In the genomic region with DNA sequence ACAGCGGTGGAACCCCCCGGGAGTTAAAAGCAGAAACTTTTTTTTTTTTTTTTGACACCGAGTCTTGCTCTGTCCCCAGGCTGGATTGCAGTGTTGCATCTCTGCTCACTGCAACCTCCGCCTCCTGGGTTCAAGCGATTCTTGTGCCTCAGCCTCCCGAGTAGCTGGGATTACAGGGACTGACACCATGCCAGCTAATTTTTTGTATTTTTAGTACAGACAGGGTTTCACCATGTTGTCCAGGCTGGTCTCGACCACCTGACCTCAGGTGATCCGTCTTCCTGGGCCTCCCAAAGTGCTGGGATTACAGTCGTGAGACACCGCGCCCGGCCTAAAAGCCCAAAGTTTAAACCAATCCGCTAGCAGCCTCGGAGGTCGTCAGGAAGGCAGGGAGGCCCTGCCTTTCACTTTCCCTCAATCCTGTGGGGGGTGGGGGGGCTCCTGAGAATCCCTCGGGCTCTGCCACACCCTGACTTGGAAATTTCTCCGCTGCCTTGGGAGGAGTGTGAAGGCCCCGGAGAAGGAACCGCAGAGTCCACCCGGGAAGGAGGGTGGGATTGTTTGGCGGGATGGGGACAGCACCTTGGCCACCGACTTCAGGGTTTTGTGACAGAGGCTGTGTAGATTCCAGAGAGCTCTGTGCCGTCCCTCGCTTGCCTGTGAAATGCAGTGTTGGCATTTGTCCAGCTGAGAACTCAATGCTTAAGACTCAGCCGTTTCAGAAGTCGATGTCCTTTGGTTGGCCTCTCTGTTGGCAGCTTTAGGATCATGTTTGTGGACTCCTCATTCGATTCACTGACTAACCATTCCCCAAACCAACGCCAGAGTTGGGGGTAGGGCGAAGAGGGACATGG, we compare ENCODE assay signal across 10 cellular contexts. TPM values are rescaled to one million over a fixed set of nuclear protein-coding genes. Genes with fewer than 3 reads are reported as not detected.
DNase-seq lines count a peak whose midpoint lies in the region; ATAC-seq and TF ChIP-seq lines count a peak whose summit lies in the region.
"Had no signal": no experiment of that assay in that cellular context is flagged by ENCODE, and none has a peak within 500 bp of the region (broad histone marks: within the 10 kb centered on the region; RNA-seq: fewer than 3 reads in every experiment).

No MANE protein-coding gene starts in this region.

- peak overlapping the region; percentile 79 for H3K27ac ChIP-seq in 22Rv1
- no peak overlapping the region for H3K27ac ChIP-seq in HUES6 (ENCODE audit: low read depth, low read length)
- no peak overlapping the region for H3K27ac ChIP-seq in duodenal mucosa (ENCODE audit: low read depth, low read length)
- H3K27ac ChIP-seq in mesendoderm (ENCODE audit: low read depth, low read length) = no peak overlapping the region

- no peak overlapping the region for H2BK15ac ChIP-seq in mesendoderm (replicated peaks; ENCODE audit: low read depth)

- no peak overlapping the region for H2AK5ac ChIP-seq in mesendoderm (ENCODE audit: low read length)

- peak; percentile 56 for DNase-seq in mesendoderm
- DNase-seq in NCI-H2171 (lab: John Stamatoyannopoulos, UW) = no peak
- DNase-seq in stimulated activated CD4-positive, alpha-beta T cell treated with anti-CD3 and anti-CD28 coated beads, Interleukin-2, amount 100 ng/mL, for 48 hours = no peak
- DNase-seq: DND-41, NCI-H187 had no signal

- no peak overlapping the region for H3K4ac ChIP-seq in mesendoderm (ENCODE audit: low read depth, low read length)

- H3K23ac ChIP-seq in mesendoderm (ENCODE audit: low read length) = no peak overlapping the region

- ATAC-seq in HG03442 (IDR thresholded peaks at IDR 0.05; ENCODE audit: unreplicated experiment) = no peak
- no peak for ATAC-seq in GM21526 (IDR thresholded peaks at IDR 0.05; ENCODE audit: low FRiP score, unreplicated experiment)

- no peak overlapping the region for H2BK120ac ChIP-seq in mesendoderm (ENCODE audit: low read depth, low read length)

- H3K56ac ChIP-seq in mesendoderm (ENCODE audit: low read length) = peak overlapping the region; percentile 44

- H3K4me3 ChIP-seq in HUES6 (ENCODE audit: low read depth, low read length) = peak overlapping the region; percentile 70
- peak overlapping the region; percentile 62 to 66 for H3K4me3 ChIP-seq in duodenal mucosa (ENCODE audit: low read depth in 1 of 2, low read length in 2 of 2)
- H3K4me3 ChIP-seq in mesendoderm (ENCODE audit: low read length) = no peak overlapping the region

- no peak overlapping the region for H4K5ac ChIP-seq in mesendoderm (ENCODE audit: low read length)

- no peak overlapping the region for H2BK5ac ChIP-seq in mesendoderm (ENCODE audit: low read length)

- H3K79me1 ChIP-seq in mesendoderm (ENCODE audit: low read length) = peaks cover under 1% of the 10 kb centered on the region

- H3K18ac ChIP-seq in mesendoderm (ENCODE audit: low read length) = no peak overlapping the region

- no peak overlapping the region for H4K8ac ChIP-seq in mesendoderm (ENCODE audit: low read depth, low read length)

- H3K36me3 ChIP-seq in HUES6 (ENCODE audit: control insufficient read depth, insufficient read depth, low read length) (no peaks in the 10 kb centered on the region), duodenal mucosa (ENCODE audit: control insufficient read depth in 1 of 2, insufficient read depth in 2 of 2, low read length in 2 of 2) (no peaks in the 10 kb centered on the region), mesendoderm (ENCODE audit: control insufficient read depth, insufficient read depth, low read length) (no peaks in the 10 kb centered on the region)

- WGBS in mesendoderm (ENCODE audit: extremely low coverage, insufficient coverage, low lambda C conversion rate) = no CpG with 5 or more reads among the region's 29 CpGs

- H3K79me2 ChIP-seq in mesendoderm (ENCODE audit: control insufficient read depth, insufficient read depth, low read length) = no peaks in the 10 kb centered on the region

- H3K4me2 ChIP-seq in mesendoderm (ENCODE audit: low read length) = peak overlapping the region; percentile 88

- H3K27me3 ChIP-seq in HUES6 (ENCODE audit: control insufficient read depth, insufficient read depth, low read length) (peaks cover 15% of the 10 kb centered on the region; the same call in 1 of the 2 replicates), duodenal mucosa (ENCODE audit: control insufficient read depth in 1 of 2, insufficient read depth in 2 of 2, low read length in 2 of 2) (peaks cover 0 to 8% of the 10 kb centered on the region in 2 donors), mesendoderm (ENCODE audit: insufficient read depth, low read length, poor library complexity) (no peaks in the 10 kb centered on the region)

- no peak for TF ChIP-seq CTCF in 22Rv1 (IDR thresholded peaks at IDR 0.05)

- H3K9ac ChIP-seq in HUES6 (ENCODE audit: low read length) = peak overlapping the region; percentile 42
- peak overlapping the region; percentile 34 to 48 for H3K9ac ChIP-seq in duodenal mucosa (ENCODE audit: low read depth in 1 of 2, low read length in 2 of 2)
- peak overlapping the region; percentile 31 for H3K9ac ChIP-seq in mesendoderm (ENCODE audit: low read length)

- H3K9me3 ChIP-seq in HUES6 (ENCODE audit: control insufficient read depth, insufficient read depth, low read depth, low read length) = no peaks in the 10 kb centered on the region
- no peaks in the 10 kb centered on the region for H3K9me3 ChIP-seq in duodenal mucosa (ENCODE audit: control insufficient read depth in 1 of 2, low read length in 2 of 2)

- H3K4me1 ChIP-seq in HUES6 (ENCODE audit: control insufficient read depth, insufficient read depth, low read length) = peaks cover 25% of the 10 kb centered on the region
- H3K4me1 ChIP-seq in duodenal mucosa (ENCODE audit: control insufficient read depth in 1 of 2, insufficient read depth in 2 of 2, low read length in 2 of 2) = peaks cover 21 to 44% of the 10 kb centered on the region in 2 donors
- peaks cover 11% of the 10 kb centered on the region for H3K4me1 ChIP-seq in mesendoderm (ENCODE audit: control insufficient read depth, low read depth, low read length)

RNA-seq across cellular contexts. Expression of a gene that starts 1.0 kb away (rescaled TPM):
- polyA plus RNA-seq in mesendoderm (2013, experiment 1 of 2) = 26.7 TPM
- polyA plus RNA-seq in mesendoderm (2013, experiment 2 of 2) = 27.5 TPM

RNA-seq across cellular contexts. Expression of a gene that starts 51.4 kb away (rescaled TPM):
- polyA plus RNA-seq in mesendoderm (2013, experiment 1 of 2) = 9.1 TPM
- 9.0 TPM for polyA plus RNA-seq in mesendoderm (2013, experiment 2 of 2)
